Comparison of ENCODE assay signal across 26 cellular contexts in the genomic region with DNA sequence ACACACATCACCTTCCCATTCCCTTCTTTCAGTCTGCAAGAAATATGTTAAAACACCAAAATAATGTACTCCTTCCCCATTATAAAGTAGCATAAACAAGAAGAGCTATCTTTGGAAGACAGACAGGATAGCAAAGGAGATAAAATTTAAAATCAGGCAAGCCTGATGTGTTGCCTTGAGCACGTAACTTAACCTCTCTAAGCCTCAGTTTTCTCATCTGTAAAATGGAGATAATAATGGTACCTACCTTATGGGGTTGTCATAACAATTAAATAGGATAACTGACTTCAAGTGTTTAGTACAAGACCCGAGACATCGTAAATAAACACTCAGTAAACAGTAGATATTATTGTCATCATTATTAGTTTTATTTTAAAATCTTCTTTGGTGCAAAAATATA.
"Had no signal": no experiment of that assay in that cellular context is flagged by ENCODE, and none has a peak within 500 bp of the region (broad histone marks: within the 10 kb centered on the region; RNA-seq: fewer than 3 reads in every experiment).

No MANE protein-coding gene starts in this region.

- H3K27ac Mint-ChIP-seq: dendritic cell treated with granulocyte-macrophage colony-stimulating factor and Interleukin-4, amounts not matched to agents 40 ng/mL and 50 ng/mL, for 4 days; mesothelial cell of epicardium; naive B cell; natural killer cell treated with Interleukin-12 subunit alpha and Interleukin-12 subunit beta and Interleukin-15 and Interleukin-18, amount 100 ng/mL, for 72 hours; stimulated activated naive CD8-positive, alpha-beta T cell treated with anti-CD3 and anti-CD28 coated beads, Interleukin-15, amount 100 ng/mL, for 72 hours; type B pancreatic cell had no signal

- H3K4me2 ChIP-seq: smooth muscle cell had no signal

- H3K4me1 Mint-ChIP-seq: naive B cell; neural crest cell; stimulated activated naive CD8-positive, alpha-beta T cell treated with anti-CD3 and anti-CD28 coated beads, Interleukin-15, amount 100 ng/mL, for 72 hours had no signal

- H3K4me3 Mint-ChIP-seq: dendritic cell treated with granulocyte-macrophage colony-stimulating factor and Interleukin-4, amounts not matched to agents 40 ng/mL and 50 ng/mL, for 4 days; mesothelial cell of epicardium; naive B cell; natural killer cell treated with Interleukin-12 subunit alpha and Interleukin-12 subunit beta and Interleukin-15 and Interleukin-18, amount 100 ng/mL, for 72 hours; neural crest cell; stimulated activated naive CD8-positive, alpha-beta T cell treated with anti-CD3 and anti-CD28 coated beads, Interleukin-15, amount 100 ng/mL, for 72 hours; type B pancreatic cell had no signal

- H3K4me3 ChIP-seq: esophagus muscularis mucosa, gastroesophageal sphincter, heart left ventricle, left lung, mucosa of descending colon, pancreas, smooth muscle cell, suprapubic skin, tibial artery had no signal

- ATAC-seq: foreskin keratinocyte; gastroesophageal sphincter; heart left ventricle; left cardiac atrium; mucosa of descending colon; natural killer cell treated with Interleukin-12 subunit alpha and Interleukin-12 subunit beta and Interleukin-15 and Interleukin-18, amount 100 ng/mL, for 72 hours; stimulated activated naive CD8-positive, alpha-beta T cell treated with anti-CD3 and anti-CD28 coated beads, Interleukin-15, amount 100 ng/mL, for 72 hours had no signal

- H3K4me1 ChIP-seq: esophagus muscularis mucosa, foreskin keratinocyte, gastroesophageal sphincter, suprapubic skin had no signal

- H3K9me3 ChIP-seq: esophagus muscularis mucosa, gastroesophageal sphincter, heart left ventricle, left lung, mucosa of descending colon, pancreas, suprapubic skin, tibial artery had no signal

- H3K27ac ChIP-seq: esophagus muscularis mucosa, foreskin keratinocyte, gastroesophageal sphincter, pancreas, suprapubic skin had no signal

- H3K9me3 Mint-ChIP-seq: neural crest cell, type B pancreatic cell had no signal

- H3K36me3 Mint-ChIP-seq: mesothelial cell of epicardium; naive B cell; natural killer cell treated with Interleukin-12 subunit alpha and Interleukin-12 subunit beta and Interleukin-15 and Interleukin-18, amount 100 ng/mL, for 72 hours; type B pancreatic cell had no signal

- DNase-seq: effector memory CD4-positive, alpha-beta T cell; foreskin keratinocyte; heart left ventricle; hippocampal formation; left cardiac atrium; left lung; mucosa of descending colon; naive B cell; nucleus accumbens; pancreas; stimulated activated CD4-positive, alpha-beta T cell treated with anti-CD3 and anti-CD28 coated beads, Interleukin-12 subunit alpha, Interleukin-12 subunit beta, amount 100 ng/mL, for 4 hours; stimulated activated CD4-positive, alpha-beta T cell treated with anti-CD3 and anti-CD28 coated beads, Interleukin-1b, Interleukin-23, amount 100 ng/mL, for 48 hours; stimulated activated CD4-positive, alpha-beta T cell treated with anti-CD3 and anti-CD28 coated beads, Interleukin-4, amount 100 ng/mL, for 1 hour; stimulated activated CD8-positive, alpha-beta memory T cell treated with anti-CD3 and anti-CD28 coated beads, Interleukin-4, amount 100 ng/mL, for 48 hours; stimulated activated naive CD4-positive, alpha-beta T cell; stimulated activated naive CD8-positive, alpha-beta T cell treated with anti-CD3 and anti-CD28 coated beads, Interleukin-15, amount 100 ng/mL, for 72 hours; tibial artery had no signal

- H3K27me3 ChIP-seq: esophagus muscularis mucosa, foreskin keratinocyte, gastroesophageal sphincter, heart left ventricle, left lung, pancreas, suprapubic skin, tibial artery had no signal

- H3K27me3 Mint-ChIP-seq: dendritic cell treated with granulocyte-macrophage colony-stimulating factor and Interleukin-4, amounts not matched to agents 40 ng/mL and 50 ng/mL, for 4 days; natural killer cell treated with Interleukin-12 subunit alpha and Interleukin-12 subunit beta and Interleukin-15 and Interleukin-18, amount 100 ng/mL, for 72 hours; stimulated activated naive CD8-positive, alpha-beta T cell treated with anti-CD3 and anti-CD28 coated beads, Interleukin-15, amount 100 ng/mL, for 72 hours had no signal

- H3K36me3 ChIP-seq: esophagus muscularis mucosa, gastroesophageal sphincter, heart left ventricle, left lung, pancreas, suprapubic skin, tibial artery had no signal
